8 cellular contexts compared by ENCODE assay signal in the genomic region with DNA sequence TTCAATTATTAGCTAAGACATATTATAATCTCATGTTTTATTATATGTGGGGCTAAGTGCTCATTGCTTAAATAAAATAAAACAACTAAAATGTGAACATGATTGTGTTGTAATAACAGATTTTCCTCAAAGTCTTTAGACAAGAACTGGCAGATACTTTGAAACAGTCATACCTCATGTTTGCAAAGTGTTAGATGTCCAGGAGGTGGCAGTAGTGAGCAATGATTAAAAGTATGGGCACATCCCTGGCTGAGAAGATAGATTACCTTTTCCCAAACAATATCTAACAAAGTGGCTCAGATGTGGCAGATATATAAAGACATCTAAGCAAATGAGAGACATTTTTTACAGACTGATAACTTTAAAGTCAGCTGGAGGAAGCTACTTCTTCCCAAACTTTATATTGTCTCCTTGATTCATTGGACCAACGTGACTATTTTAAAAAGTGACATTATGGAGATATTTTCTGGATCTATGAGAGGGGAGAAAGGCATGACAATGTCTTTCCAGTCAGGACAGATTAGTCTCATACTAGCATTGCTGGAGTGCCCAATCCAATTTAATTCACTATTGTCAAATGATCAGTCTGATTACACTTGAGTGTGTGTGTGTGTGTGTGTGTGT.
DNase-seq lines count a peak whose midpoint lies in the region; ATAC-seq and TF ChIP-seq lines count a peak whose summit lies in the region.

No MANE protein-coding gene starts in this region.

- no peak overlapping the region for H3K27ac Mint-ChIP-seq in effector memory CD8-positive, alpha-beta T cell

- DNase-seq in NOMO-1 (lab: John Stamatoyannopoulos, UW; ENCODE audit: unreplicated experiment in 2 of 2) (peak; percentile 13 to 42), NOMO-1 treated with dmso at 0.1 percent for 144 hours (lab: John Stamatoyannopoulos, UW; ENCODE audit: unreplicated experiment) (no peak), SW480 (ENCODE audit: low spot score) (peak; percentile 19), myocyte (ENCODE audit: low read depth) (peak; percentile 67)
- peak; percentile 36 to 45 (median 42) for DNase-seq in effector memory CD8-positive, alpha-beta T cell

- H3K27me3 Mint-ChIP-seq in effector memory CD8-positive, alpha-beta T cell = no peaks in the 10 kb centered on the region

- peak; percentile 88 for ATAC-seq in GM21529 (IDR thresholded peaks at IDR 0.05; ENCODE audit: unreplicated experiment)
- ATAC-seq in effector memory CD8-positive, alpha-beta T cell (replicated peaks) = peak; percentile 63
- no peak for ATAC-seq in HG03196 (IDR thresholded peaks at IDR 0.05; ENCODE audit: unreplicated experiment)

- no peaks in the 10 kb centered on the region for H3K4me1 Mint-ChIP-seq in effector memory CD8-positive, alpha-beta T cell (ENCODE audit: low read depth in 2 of 2)

- no peaks in the 10 kb centered on the region for H3K9me3 Mint-ChIP-seq in effector memory CD8-positive, alpha-beta T cell

- TF ChIP-seq CTCF in LNCAP (IDR thresholded peaks at IDR 0.05) = peak; percentile 82

- no peak overlapping the region for H3K4me3 Mint-ChIP-seq in effector memory CD8-positive, alpha-beta T cell

- no peaks in the 10 kb centered on the region for H3K36me3 Mint-ChIP-seq in effector memory CD8-positive, alpha-beta T cell (ENCODE audit: insufficient read depth)
